Comparison of ENCODE assay signal across 1 cellular context in the genomic region with DNA sequence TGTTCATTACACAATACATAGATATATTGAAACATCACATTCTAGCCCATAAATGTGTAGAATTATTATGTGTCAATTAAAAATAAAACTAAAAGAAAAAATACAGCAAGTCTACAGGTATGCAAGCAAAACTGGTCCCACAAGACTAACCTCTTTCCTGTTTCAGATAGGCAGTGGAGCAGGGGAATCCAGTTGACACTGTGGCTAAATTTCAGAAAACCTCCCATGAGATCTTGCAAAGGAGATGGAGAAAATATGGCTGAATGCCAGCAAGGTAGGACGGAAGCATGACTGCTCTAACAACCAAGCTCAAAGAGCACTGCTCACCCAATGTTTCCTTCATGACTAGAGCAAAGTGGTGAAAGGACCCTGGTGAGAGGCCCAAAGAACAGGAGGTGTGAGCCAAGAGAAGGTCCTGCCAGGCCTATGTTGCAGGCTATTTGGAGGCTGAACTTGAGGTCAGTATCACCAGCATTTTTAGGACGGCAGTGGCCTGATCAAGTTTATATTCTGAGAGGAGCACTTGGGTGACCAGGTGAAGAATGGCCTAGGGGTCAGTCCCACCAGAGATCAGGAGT.
TF ChIP-seq lines count a peak whose summit lies in the region.

No MANE protein-coding gene starts in this region.

TF ChIP-seq in H1, 55 proteins besides CTCF, POLR2A, EP300 and RAD21 (continued from another document):
- TF ChIP-seq SAP30 (IDR thresholded peaks at IDR 0.05; ENCODE audit: insufficient read depth, insufficient replicate concordance, low read length) (no peak), KDM5A (IDR thresholded peaks at IDR 0.05; ENCODE audit: low read length) (no peak), BRCA1 (IDR thresholded peaks at IDR 0.05; ENCODE audit: low read depth, low read length) (no peak), CREB1 (IDR thresholded peaks at IDR 0.05) (no peak), ZNF274 (IDR thresholded peaks at IDR 0.05; ENCODE audit: borderline replicate concordance, extremely low read depth, low read length) (no peak)
- TF ChIP-seq, protein P1, sequence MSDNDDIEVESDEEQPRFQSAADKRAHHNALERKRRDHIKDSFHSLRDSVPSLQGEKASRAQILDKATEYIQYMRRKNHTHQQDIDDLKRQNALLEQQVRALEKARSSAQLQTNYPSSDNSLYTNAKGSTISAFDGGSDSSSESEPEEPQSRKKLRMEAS (IDR thresholded peaks at IDR 0.05) = no peak
